In genomic region chr4:109419679-109420078, GRCh38 we compare ENCODE assay signal across 23 cellular contexts. TPM values are rescaled to one million over a fixed set of nuclear protein-coding genes. Genes with fewer than 3 reads are reported as not detected.
A peak's percentile ranks its signal among the peaks of the same experiment; 100 is the strongest.
DNase-seq lines count a peak whose midpoint lies in the region; TF ChIP-seq lines count a peak whose summit lies in the region.
"Had no signal": no experiment of that assay in that cellular context is flagged by ENCODE, and none has a peak within 500 bp of the region (broad histone marks: within the 10 kb centered on the region; RNA-seq: fewer than 3 reads in every experiment).

No MANE protein-coding gene starts in this region.

- H3K36me3 Mint-ChIP-seq in neural progenitor cell: peaks cover 4% of the 10 kb centered on the region
- no peaks in the 10 kb centered on the region for H3K36me3 Mint-ChIP-seq in activated naive CD4-positive, alpha-beta T cell treated with anti-CD3 and anti-CD28 coated beads for 36 hours (ENCODE audit: low read depth)
- H3K36me3 Mint-ChIP-seq: activated naive CD8-positive, alpha-beta T cell had no signal

- no peak for TF ChIP-seq POLR2A in vagina (IDR thresholded peaks at IDR 0.05)

- no peaks in the 10 kb centered on the region for H3K9me3 Mint-ChIP-seq in neural progenitor cell
- H3K9me3 Mint-ChIP-seq in activated naive CD4-positive, alpha-beta T cell treated with anti-CD3 and anti-CD28 coated beads for 36 hours: no peaks in the 10 kb centered on the region
- H3K9me3 Mint-ChIP-seq: activated B cell treated with CpG ODN at 0.5 μM for 24 hours; activated T-helper 17 cell treated with anti-CD3 and anti-CD28 coated beads, Interleukin-2, amount 50 U/mL, for 72 hours had no signal

- POLR2A ChIA-PET in HEK293 (lab: Yijun Ruan, JAX): no interaction called here

- no peak overlapping the region for H2AFZ ChIP-seq in neural progenitor cell (replicated peaks)

- H3K79me2 ChIP-seq in neural progenitor cell (ENCODE audit: low read depth): no peaks in the 10 kb centered on the region

- H3F3A ChIP-seq in neural progenitor cell (ENCODE audit: low read depth): peaks cover 26% of the 10 kb centered on the region

- H3K27me3 Mint-ChIP-seq in neural progenitor cell (ENCODE audit: insufficient read depth, low read depth): no peaks in the 10 kb centered on the region
- H3K27me3 Mint-ChIP-seq in activated naive CD4-positive, alpha-beta T cell treated with anti-CD3 and anti-CD28 coated beads for 36 hours (ENCODE audit: low read depth): no peaks in the 10 kb centered on the region
- H3K27me3 Mint-ChIP-seq: activated B cell treated with CpG ODN at 0.5 μM for 24 hours; activated naive CD8-positive, alpha-beta T cell; activated T-helper 17 cell treated with anti-CD3 and anti-CD28 coated beads, Interleukin-2, amount 50 U/mL, for 72 hours had no signal

- no peak overlapping the region for H3K9ac ChIP-seq in neural progenitor cell
- H3K9ac ChIP-seq: KMS-11 had no signal

- H3K27me3 ChIP-seq in neural progenitor cell: no peaks in the 10 kb centered on the region
- H3K27me3 ChIP-seq in vagina: no peaks in the 10 kb centered on the region
- H3K27me3 ChIP-seq: ascending aorta, heart right ventricle, sigmoid colon, stomach, tibial artery had no signal

- H3K4me3 ChIP-seq in HEK293 (ENCODE audit: low read depth, low read length) (no peak overlapping the region), fibroblast of pulmonary artery (replicated peaks; ENCODE audit: low read depth, low read length) (no peak overlapping the region), neural progenitor cell (no peak overlapping the region), vagina (no peak overlapping the region)
- H3K4me3 ChIP-seq: ascending aorta, heart right ventricle, mucosa of descending colon, sigmoid colon, stomach, tibial artery had no signal

- CTCF ChIA-PET in HEK293 (lab: Yijun Ruan, JAX): interaction anchor here (1.0 to 1.1 kb wide), 2 partner anchors 407 to 559 kb away, joined by 3 to 4 read pairs; no protein-coding TSS in a partner anchor
- CTCF ChIA-PET in activated naive CD4-positive, alpha-beta T cell treated with anti-CD3 and anti-CD28 coated beads for 36 hours (lab: Charles Lee): interaction anchor here (0.6 to 1.7 kb wide), 5 partner anchors 10 to 418 kb away, joined by 3 to 8 read pairs (median 4); partner anchors contain the start of gene SEC24B

- intact Hi-C loops in vagina (cut with DNase I): loop anchor here (5.0 to 10.0 kb wide), 2 partner anchors 395 to 558 kb away; partner anchors contain the start of gene GAR1
- intact Hi-C loops in activated naive CD4-positive, alpha-beta T cell treated with anti-CD3 and anti-CD28 coated beads for 36 hours (cut with micrococcal nuclease): loop anchor here (5.0 kb wide), 1 partner anchor 578 kb away; no protein-coding TSS in a partner anchor

- H3K27ac Mint-ChIP-seq in neural progenitor cell: no peak overlapping the region
- no peak overlapping the region for H3K27ac Mint-ChIP-seq in activated naive CD4-positive, alpha-beta T cell treated with anti-CD3 and anti-CD28 coated beads for 36 hours
- H3K27ac Mint-ChIP-seq: activated B cell treated with CpG ODN at 0.5 μM for 24 hours; activated naive CD8-positive, alpha-beta T cell; activated T-helper 17 cell treated with anti-CD3 and anti-CD28 coated beads, Interleukin-2, amount 50 U/mL, for 72 hours had no signal

- H3K27ac ChIP-seq in HEK293 (ENCODE audit: extremely low read depth, low read depth, low read length) (no peak overlapping the region), neural progenitor cell (peak overlapping the region; percentile 78), vagina (no peak overlapping the region)
- H3K27ac ChIP-seq: ascending aorta, epithelial cell of prostate, heart right ventricle, KMS-11, sigmoid colon, stomach, tibial artery had no signal

- H3K4me1 Mint-ChIP-seq in neural progenitor cell: peaks cover 18% of the 10 kb centered on the region
- H3K4me1 Mint-ChIP-seq in activated naive CD4-positive, alpha-beta T cell treated with anti-CD3 and anti-CD28 coated beads for 36 hours (ENCODE audit: low read depth): peaks cover 3% of the 10 kb centered on the region
- H3K4me1 Mint-ChIP-seq: activated B cell treated with CpG ODN at 0.5 μM for 24 hours had no signal

- H3K9me3 ChIP-seq in HEK293 (ENCODE audit: control insufficient read depth, insufficient read depth, low read depth, low read length) (no peaks in the 10 kb centered on the region), neural progenitor cell (ENCODE audit: low read depth) (no peaks in the 10 kb centered on the region), vagina (no peaks in the 10 kb centered on the region)
- H3K9me3 ChIP-seq: ascending aorta, heart right ventricle, mucosa of descending colon, sigmoid colon, stomach, tibial artery had no signal

- TF ChIP-seq CTCF in HEK293 (tag by site-specific recombination; IDR thresholded peaks at IDR 0.05): no peak
- no peak for TF ChIP-seq CTCF in fibroblast of pulmonary artery (IDR thresholded peaks at IDR 0.05; ENCODE audit: low read length, missing control alignments)
- TF ChIP-seq CTCF in neural progenitor cell (IDR thresholded peaks at IDR 0.05): no peak
- TF ChIP-seq CTCF in vagina (IDR thresholded peaks at IDR 0.05): no peak

- peak overlapping the region; percentile 55 for H3K4me2 ChIP-seq in neural progenitor cell
- H3K4me2 ChIP-seq: KMS-11 had no signal

- peak; percentile 61 for DNase-seq in NCI-H82 (lab: John Stamatoyannopoulos, UW)
- DNase-seq in fibroblast of pulmonary artery (ENCODE audit: low read depth): peak; percentile 46
- peak; percentile 69 for DNase-seq in neural progenitor cell (ENCODE audit: low spot score)
- no peak for DNase-seq in vagina (ENCODE audit: extremely low spot score in 2 of 2)
- DNase-seq in SW480 (ENCODE audit: low spot score): no peak
- DNase-seq in activated naive CD4-positive, alpha-beta T cell treated with anti-CD3 and anti-CD28 coated beads for 36 hours: no peak
- DNase-seq: activated B cell treated with CpG ODN at 0.5 μM for 24 hours; EL; foreskin fibroblast; heart right ventricle; mucosa of descending colon; NCI-H1694; sigmoid colon; stimulated activated CD4-positive, alpha-beta T cell treated with anti-CD3 and anti-CD28 coated beads, Interleukin-15, amount 100 ng/mL, for 24 hours; stomach; T1000; tibial artery had no signal

- H4K20me1 ChIP-seq in neural progenitor cell (ENCODE audit: low read depth): no peaks in the 10 kb centered on the region

- peak overlapping the region; percentile 22 for H3K4me3 Mint-ChIP-seq in neural progenitor cell
- no peak overlapping the region for H3K4me3 Mint-ChIP-seq in activated naive CD4-positive, alpha-beta T cell treated with anti-CD3 and anti-CD28 coated beads for 36 hours
- H3K4me3 Mint-ChIP-seq: activated B cell treated with CpG ODN at 0.5 μM for 24 hours; activated naive CD8-positive, alpha-beta T cell; activated T-helper 17 cell treated with anti-CD3 and anti-CD28 coated beads, Interleukin-2, amount 50 U/mL, for 72 hours had no signal

- H3K4me1 ChIP-seq in HEK293 (ENCODE audit: control insufficient read depth, insufficient read depth, low read length) (no peaks in the 10 kb centered on the region), neural progenitor cell (peaks cover 21% of the 10 kb centered on the region), vagina (no peaks in the 10 kb centered on the region)
- H3K4me1 ChIP-seq: ascending aorta had no signal

- H3K36me3 ChIP-seq in HEK293 (ENCODE audit: control insufficient read depth in 2 of 2, insufficient read depth in 1 of 2, low read length in 2 of 2): no peaks in the 10 kb centered on the region
- no peaks in the 10 kb centered on the region for H3K36me3 ChIP-seq in neural progenitor cell
- H3K36me3 ChIP-seq in vagina: no peaks in the 10 kb centered on the region
- H3K36me3 ChIP-seq: ascending aorta, heart right ventricle, sigmoid colon, stomach, tibial artery had no signal

TF ChIP-seq in HEK293, 187 proteins besides CTCF, POLR2A, EP300 and RAD21:
- TF ChIP-seq GLIS1 (tag by site-specific recombination; IDR thresholded peaks at IDR 0.05): peak; percentile 70
- TF ChIP-seq ZNF830 (tag by site-specific recombination; IDR thresholded peaks at IDR 0.05; ENCODE audit: low read depth): no peak
- no peak for TF ChIP-seq ZNF184 (tag by site-specific recombination; IDR thresholded peaks at IDR 0.05)
- no peak for TF ChIP-seq ZNF785 (tag by site-specific recombination; IDR thresholded peaks at IDR 0.05)
- TF ChIP-seq OSR2 (tag by site-specific recombination; IDR thresholded peaks at IDR 0.05): peak; percentile 36; the same call in 1 of the 2 replicates
TF ChIP-seq in HEK293: peak in this region for 2.

RNA-seq across cellular contexts. Expression of gene SEC24B, which starts 13.9 kb away (rescaled TPM):
- total RNA-seq in neural progenitor cell (ENCODE audit: low replicate concordance) (32.1 and 32.8 TPM in 2 replicates), vagina (42.2 TPM)
- 10 to 100 TPM; 20.6 to 21.1 TPM for total RNA-seq in activated naive CD4-positive, alpha-beta T cell treated with anti-CD3 and anti-CD28 coated beads for 36 hours

Comparison
In these comparisons a context has a peak if more than half of its experiments do, and no peak if none do; other contexts are left out.
1. DNase-seq: peak in NCI-H82 (single experiment), fibroblast of pulmonary artery (single experiment) and neural progenitor cell (single experiment); none in vagina (0 of 2), SW480 (single experiment) and activated naive CD4-positive, alpha-beta T cell treated with anti-CD3 and anti-CD28 coated beads for 36 hours (single experiment).